8 cellular contexts compared by ENCODE assay signal in genomic region chr15:43746245-43746902, GRCh38. TPM values are rescaled to one million over a fixed set of nuclear protein-coding genes. Genes with fewer than 3 reads are reported as not detected.
DNase-seq lines count a peak whose midpoint lies in the region; ATAC-seq and TF ChIP-seq lines count a peak whose summit lies in the region.
"Not testable (repeated sequence)": the region's sequence is repeated elsewhere in the genome, so short reads cannot be mapped to it uniquely, and the experiment has no call there.

Gene PDIA3 (plus strand): TSS chr15:43746438. CDS start chr15:43746540, 102 bp downstream.

- CTCF ChIA-PET in T-cell (lab: Charles Lee): interaction anchor here in 1 of 2 donors (0.6 to 1.3 kb wide), 3 partner anchors 23 to 301 kb away, joined by 3 to 5 read pairs (median 3); partner anchors contain the start of gene HYPK

- POLR2A ChIA-PET in T-cell (lab: Charles Lee): interaction anchor here (0.6 to 1.3 kb wide), 2 partner anchors 75 to 78 kb away, joined by 4 to 7 read pairs; partner anchors contain the start of gene MFAP1 (in 1 of the 2)

- not testable (repeated sequence) for TF ChIP-seq EP300 in ovary (IDR thresholded peaks at IDR 0.05)

- 1% methylated on average over 43 to 84 of the region's 84 CpGs for WGBS in ovary, 3 donors

- H3K9me3 ChIP-seq in adipocyte (ENCODE audit: control insufficient read depth, low read length); ovary; thoracic aorta: not testable (repeated sequence)

- H3K36me3 ChIP-seq in adipocyte (ENCODE audit: control insufficient read depth, insufficient read depth, low read length, severe bottlenecking); ovary; thoracic aorta: not testable (repeated sequence)

- DNase-seq in GM12865 (ENCODE audit: low read depth): peak; percentile 96
- peak; percentile 59 for DNase-seq in NCI-H1105 treated with DMSO at 0.1 percent for 48 hours (lab: John Stamatoyannopoulos, UW)
- DNase-seq in T-cell: peak; percentile 53 to 85 (median 76)
- peak; percentile 97 for DNase-seq in adipocyte (ENCODE audit: low read depth)
- peak; percentile 96 for DNase-seq in Right ventricle myocardium superior
- peak; percentile 93 to 96 (median 94) for DNase-seq in ovary
- DNase-seq in thoracic aorta (ENCODE audit: low spot score): peak; percentile 58

- H3K27me3 Mint-ChIP-seq in T-cell: not testable (repeated sequence)

- peaks cover 16% of the 10 kb centered on the region for H3K4me1 ChIP-seq in adipocyte (ENCODE audit: control insufficient read depth, insufficient read depth, low read length)
- H3K4me1 ChIP-seq in ovary (ENCODE audit: insufficient read depth): not testable (repeated sequence)
- peaks cover 17 to 41% of the 10 kb centered on the region in 2 donors for H3K4me1 ChIP-seq in thoracic aorta (ENCODE audit: control insufficient read depth in 1 of 2, low read depth in 2 of 2)

- not testable (repeated sequence) for H3K9me3 Mint-ChIP-seq in T-cell

- H3K36me3 Mint-ChIP-seq in T-cell: not testable (repeated sequence)

- intact Hi-C loops in Right ventricle myocardium superior (cut with DNase I); ovary (cut with DNase I): not testable (repeated sequence)

- peak within 1 kb of the TSS; percentile 91 to 99 (median 96) for H3K4me3 Mint-ChIP-seq in T-cell

- H3K9ac ChIP-seq in adipocyte (ENCODE audit: low read length): peak within 1 kb of the TSS; percentile 91

- not testable (repeated sequence) for TF ChIP-seq CTCF in GM12865 (IDR thresholded peaks at IDR 0.05; ENCODE audit: insufficient read depth, low read depth, low read length, missing control alignments)
- peak in 1 of 3 donors; percentile 41 for TF ChIP-seq CTCF in ovary (IDR thresholded peaks at IDR 0.05)
- TF ChIP-seq CTCF in thoracic aorta (IDR thresholded peaks at IDR 0.05): peak; percentile 23

- H3K27ac Mint-ChIP-seq in T-cell: peak within 1 kb of the TSS; percentile 97

- not testable (repeated sequence) for H3K27me3 ChIP-seq in adipocyte (replicated peaks; ENCODE audit: control insufficient read depth, insufficient read depth, low read length); ovary; thoracic aorta (replicated peaks; ENCODE audit: insufficient read depth)

- H3K4me1 Mint-ChIP-seq in T-cell: peaks cover 39 to 50% (median 44%) of the 10 kb centered on the region in 3 donors

- H3K27ac ChIP-seq in ovary (peak within 1 kb of the TSS; percentile 95 to 97), thoracic aorta (peak within 1 kb of the TSS; percentile 91 to 93)

- H3K4me3 ChIP-seq in GM12865 (ENCODE audit: low read depth, low read length) (peak within 1 kb of the TSS; percentile 62), adipocyte (ENCODE audit: low read length) (peak within 1 kb of the TSS; percentile 93), ovary (peak within 1 kb of the TSS; percentile 95), thoracic aorta (peak within 1 kb of the TSS; percentile 92)

- peak; percentile 80 for ATAC-seq in HG02678 (IDR thresholded peaks at IDR 0.05; ENCODE audit: unreplicated experiment)
- peak; percentile 80 to 89 (median 88) for ATAC-seq in T-cell (replicated peaks in 1 of 4)
- peak; percentile 99 for ATAC-seq in Right ventricle myocardium superior (ENCODE audit: poor library complexity)
- peak; percentile 91 for ATAC-seq in thoracic aorta (ENCODE audit: insufficient number of reproducible peaks, low FRiP score, low read depth)

- TF ChIP-seq POLR2A in ovary (IDR thresholded peaks at IDR 0.05): peak; percentile 95

RNA-seq across cellular contexts. Expression of gene PDIA3, which starts in this region (rescaled TPM):
- total RNA-seq in T-cell (100 to 1,000 TPM; 151 to 231 (median 190) TPM), Right ventricle myocardium superior (131 TPM), ovary (100 to 1,000 TPM in 5 of 7 donors, 10 to 100 TPM in 2; 56.9 to 389 (median 260) TPM), thoracic aorta (100 to 1,000 TPM; 136 to 144 TPM)
- polyA plus RNA-seq in ovary: 100 to 1,000 TPM; 175 to 711 TPM

Comparison
In these comparisons a context has a peak if more than half of its experiments do, and no peak if none do; other contexts are left out.
1. Peak in every context shown above with its lines: DNase-seq, ATAC-seq, H3K4me3 ChIP-seq and H3K27ac ChIP-seq.